In genomic region chr15:90191795-90192494, GRCh38 we compare ENCODE assay signal across 1 cellular context.
TF ChIP-seq lines count a peak whose summit lies in the region.

No MANE protein-coding gene starts in this region.

TF ChIP-seq in K562, 482 proteins besides CTCF, POLR2A, EP300 and RAD21:
- TF ChIP-seq EGR1 (conservative IDR thresholded peaks at IDR 0.05): 0 out of 2 replicates have a peak, but pooled peaks have one; percentile 25
- TF ChIP-seq MAFK (IDR thresholded peaks at IDR 0.05; ENCODE audit: low read length): no peak
- no peak for TF ChIP-seq ETV6 (IDR thresholded peaks at IDR 0.05; ENCODE audit: borderline replicate concordance in 1 of 2, low read depth in 2 of 2, low read length in 1 of 2)
- TF ChIP-seq ETV6 (CRISPR knock-in tag; IDR thresholded peaks at IDR 0.05; ENCODE audit: borderline replicate concordance): no peak
- peak; percentile 68 for TF ChIP-seq NFIC (IDR thresholded peaks at IDR 0.05)
- no peak for TF ChIP-seq RBM22 (IDR thresholded peaks at IDR 0.05; ENCODE audit: low read depth, low read length, poor library complexity, severe bottlenecking)
- TF ChIP-seq CCNT2 (IDR thresholded peaks at IDR 0.05; ENCODE audit: borderline replicate concordance, extremely low read depth, insufficient read length, low read depth, low read length): no peak
- no peak for TF ChIP-seq USF1 (CRISPR knock-in tag; IDR thresholded peaks at IDR 0.05)
- peak; percentile 37; the same call in 1 of the 2 replicates for TF ChIP-seq POLR2G (IDR thresholded peaks at IDR 0.05; ENCODE audit: low read depth, low read length)
- no peak for TF ChIP-seq ZNF644 (tag; IDR thresholded peaks at IDR 0.05; ENCODE audit: low read depth)
TF ChIP-seq in K562: peak in this region for 3.
